ENCODE assay signal across 1 cellular context in genomic region chr6:10720229-10720959, GRCh38.
A peak's percentile ranks its signal among the peaks of the same experiment; 100 is the strongest.
TF ChIP-seq lines count a peak whose summit lies in the region.

No MANE protein-coding gene starts in this region.

TF ChIP-seq in HepG2, 621 proteins besides CTCF, POLR2A, EP300 and RAD21 (continued from another document and continues in another):
- TF ChIP-seq HBP1 (CRISPR knock-in tag; IDR thresholded peaks at IDR 0.05; ENCODE audit: low read depth) (no peak), ADNP (CRISPR knock-in tag; IDR thresholded peaks at IDR 0.05) (no peak), ZNF3 (CRISPR knock-in tag; IDR thresholded peaks at IDR 0.05) (no peak), RFXAP (CRISPR knock-in tag; IDR thresholded peaks at IDR 0.05; ENCODE audit: borderline replicate concordance) (peak; percentile 14; the same call in 1 of the 2 replicates), GABPB1 (CRISPR knock-in tag; IDR thresholded peaks at IDR 0.05) (peak; percentile 87), BATF2 (CRISPR knock-in tag; IDR thresholded peaks at IDR 0.05) (peak; percentile 84; the same call in 1 of the 2 replicates), RNF2 (conservative IDR thresholded peaks at IDR 0.05; ENCODE audit: low read depth) (peak; percentile 56; the same call in 1 of the 2 replicates), MLXIP (CRISPR knock-in tag; IDR thresholded peaks at IDR 0.05; ENCODE audit: borderline replicate concordance) (no peak), CCAR2 (optimal IDR thresholded peaks at IDR 0.05; ENCODE audit: low read depth, low read length) (no peak), MAFF (IDR thresholded peaks at IDR 0.05; ENCODE audit: low read depth, low read length) (no peak), CCDC6 (CRISPR knock-in tag; IDR thresholded peaks at IDR 0.05) (peak; percentile 44; the same call in 1 of the 2 replicates), ZNF280B (CRISPR knock-in tag; IDR thresholded peaks at IDR 0.05; ENCODE audit: borderline replicate concordance) (peak; percentile 41; the same call in 1 of the 2 replicates), SATB2 (CRISPR knock-in tag; IDR thresholded peaks at IDR 0.05) (no peak), THAP11 (CRISPR knock-in tag; IDR thresholded peaks at IDR 0.05) (0 out of 2 replicates have a peak, but pooled peaks have one; percentile 25), GPBP1L1 (CRISPR knock-in tag; IDR thresholded peaks at IDR 0.05) (no peak), ZNF17 (CRISPR knock-in tag; IDR thresholded peaks at IDR 0.05) (no peak), JUNB (CRISPR knock-in tag; IDR thresholded peaks at IDR 0.05; ENCODE audit: borderline replicate concordance) (no peak), ZNF317 (CRISPR knock-in tag; IDR thresholded peaks at IDR 0.05) (no peak), ETV5 (CRISPR knock-in tag; IDR thresholded peaks at IDR 0.05; ENCODE audit: borderline replicate concordance) (peak; percentile 33), ZSCAN21 (CRISPR knock-in tag; IDR thresholded peaks at IDR 0.05; ENCODE audit: borderline replicate concordance) (peak; percentile 68; the same call in 1 of the 2 replicates), NFRKB (IDR thresholded peaks at IDR 0.05) (no peak), ZNF10 (CRISPR knock-in tag; IDR thresholded peaks at IDR 0.05; ENCODE audit: borderline replicate concordance, low read depth) (no peak), ZNF841 (CRISPR knock-in tag; IDR thresholded peaks at IDR 0.05; ENCODE audit: borderline replicate concordance) (no peak), GATAD2A (CRISPR knock-in tag; IDR thresholded peaks at IDR 0.05) (no peak), NRL (CRISPR knock-in tag; IDR thresholded peaks at IDR 0.05; ENCODE audit: borderline replicate concordance) (no peak; the same call in 1 of the 2 replicates), NPAS2 (CRISPR knock-in tag; IDR thresholded peaks at IDR 0.05; ENCODE audit: borderline replicate concordance) (no peak), SP4 (CRISPR knock-in tag; IDR thresholded peaks at IDR 0.05) (0 out of 2 replicates have a peak, but pooled peaks have one; percentile 28), POLR2AphosphoS5 (IDR thresholded peaks at IDR 0.05; ENCODE audit: low read depth, low read length) (0 out of 2 replicates have a peak, but pooled peaks have one; percentile 19), ZBTB37 (CRISPR knock-in tag; IDR thresholded peaks at IDR 0.05) (no peak), ZFP41 (CRISPR knock-in tag; IDR thresholded peaks at IDR 0.05; ENCODE audit: borderline replicate concordance) (no peak), USF2 (IDR thresholded peaks at IDR 0.05; ENCODE audit: low read depth, low read length) (no peak), USF2 (CRISPR knock-in tag; IDR thresholded peaks at IDR 0.05; ENCODE audit: borderline replicate concordance) (no peak), LCORL (IDR thresholded peaks at IDR 0.05) (no peak), LCORL (CRISPR knock-in tag; IDR thresholded peaks at IDR 0.05) (peak; percentile 64; the same call in 1 of the 2 replicates), KDM3A (CRISPR knock-in tag; IDR thresholded peaks at IDR 0.05; ENCODE audit: low read depth) (no peak), ZNF607 (CRISPR knock-in tag; IDR thresholded peaks at IDR 0.05; ENCODE audit: borderline replicate concordance) (no peak), TAF15 (IDR thresholded peaks at IDR 0.05; ENCODE audit: low read depth, low read length, poor library complexity, severe bottlenecking) (no peak), ZUFSP (CRISPR knock-in tag; IDR thresholded peaks at IDR 0.05; ENCODE audit: borderline replicate concordance) (no peak), NR2F6 (IDR thresholded peaks at IDR 0.05) (no peak), NR2F6 (CRISPR knock-in tag; IDR thresholded peaks at IDR 0.05) (no peak), ZNF263 (CRISPR knock-in tag; IDR thresholded peaks at IDR 0.05) (no peak), PLSCR1 (CRISPR knock-in tag; IDR thresholded peaks at IDR 0.05; ENCODE audit: borderline replicate concordance) (no peak), ZNF775 (CRISPR knock-in tag; IDR thresholded peaks at IDR 0.05; ENCODE audit: borderline replicate concordance) (no peak), ZNF547 (CRISPR knock-in tag; IDR thresholded peaks at IDR 0.05) (0 out of 2 replicates have a peak, but pooled peaks have one; percentile 18), PHF5A (CRISPR knock-in tag; IDR thresholded peaks at IDR 0.05; ENCODE audit: low read depth, unreplicated experiment) (no peak), SNRNP70 (IDR thresholded peaks at IDR 0.05; ENCODE audit: low read depth, low read length) (no peak), SRSF4 (IDR thresholded peaks at IDR 0.05; ENCODE audit: low read depth, low read length, poor library complexity, severe bottlenecking) (no peak), CBX2 (IDR thresholded peaks at IDR 0.05; ENCODE audit: low read depth, low read length) (no peak), CBX2 (CRISPR knock-in tag; IDR thresholded peaks at IDR 0.05; ENCODE audit: low read depth) (no peak), ZNF350 (CRISPR knock-in tag; IDR thresholded peaks at IDR 0.05; ENCODE audit: borderline replicate concordance, low read depth) (0 out of 2 replicates have a peak, but pooled peaks have one; percentile 32), CREBL2 (CRISPR knock-in tag; IDR thresholded peaks at IDR 0.05; ENCODE audit: borderline replicate concordance) (no peak), TOE1 (CRISPR knock-in tag; IDR thresholded peaks at IDR 0.05) (no peak), ZNF652 (CRISPR knock-in tag; IDR thresholded peaks at IDR 0.05; ENCODE audit: borderline replicate concordance, low read depth) (no peak), TCF7 (IDR thresholded peaks at IDR 0.05; ENCODE audit: low read depth) (no peak), REXO4 (CRISPR knock-in tag; IDR thresholded peaks at IDR 0.05; ENCODE audit: borderline replicate concordance) (no peak), ZNF225 (CRISPR knock-in tag; IDR thresholded peaks at IDR 0.05) (0 out of 2 replicates have a peak, but pooled peaks have one; percentile 23), PHF20 (CRISPR knock-in tag; IDR thresholded peaks at IDR 0.05) (peak; percentile 47; the same call in 1 of the 2 replicates), FOXA3 (CRISPR knock-in tag; IDR thresholded peaks at IDR 0.05) (no peak), ZNF260 (CRISPR knock-in tag; IDR thresholded peaks at IDR 0.05; ENCODE audit: borderline replicate concordance, low read depth) (no peak)
